ENCODE assay signal across 16 cellular contexts in genomic region chr4:188370781-188371180, GRCh38.
"Had no signal": no experiment of that assay in that cellular context is flagged by ENCODE, and none has a peak within 500 bp of the region (broad histone marks: within the 10 kb centered on the region; RNA-seq: fewer than 3 reads in every experiment).

No MANE protein-coding gene starts in this region.

- H3K9me3 ChIP-seq: ovary, suprapubic skin, thyroid gland, uterus had no signal

- H3K4me1 ChIP-seq: heart right ventricle, thyroid gland, uterus had no signal

- ATAC-seq: heart right ventricle; left lobe of liver; natural killer cell; right cardiac atrium; stimulated activated naive CD8-positive, alpha-beta T cell treated with anti-CD3 and anti-CD28 coated beads, Interleukin-15, Interleukin-2, amounts not matched to agents 100 U/mL and 50 U/mL, for 24 hours had no signal

- DNase-seq: dermis blood vessel endothelial cell; heart right ventricle; hypothalamus; kidney glomerular epithelial cell; mammary epithelial cell; natural killer cell; nucleus accumbens; ovary; right cardiac atrium; small intestine; stimulated activated CD4-positive, alpha-beta T cell treated with anti-CD3 and anti-CD28 coated beads, Interleukin-2, amount 100 ng/mL, for 48 hours; stimulated activated naive CD8-positive, alpha-beta T cell treated with anti-CD3 and anti-CD28 coated beads, Interleukin-15, Interleukin-2, amounts not matched to agents 100 U/mL and 50 U/mL, for 24 hours; thyroid gland; uterus had no signal

- H3K27ac ChIP-seq: heart right ventricle, ovary, suprapubic skin, thyroid gland, uterus had no signal

- H3K36me3 ChIP-seq: heart right ventricle, ovary, suprapubic skin, thyroid gland, uterus had no signal

- H3K27me3 ChIP-seq: ovary, suprapubic skin, thyroid gland, uterus had no signal

- H3K4me3 ChIP-seq: heart right ventricle, ovary, suprapubic skin, thyroid gland, uterus had no signal
